Comparison of ENCODE assay signal across 11 cellular contexts in genomic region chr1:156117414-156118174, GRCh38. TPM values are rescaled to one million over a fixed set of nuclear protein-coding genes. Genes with fewer than 3 reads are reported as not detected.
A peak's percentile ranks its signal among the peaks of the same experiment; 100 is the strongest.
DNase-seq lines count a peak whose midpoint lies in the region; ATAC-seq, FAIRE-seq and TF ChIP-seq lines count a peak whose summit lies in the region.
"Had no signal": no experiment of that assay in that cellular context is flagged by ENCODE, and none has a peak within 500 bp of the region (broad histone marks: within the 10 kb centered on the region; RNA-seq: fewer than 3 reads in every experiment).

No MANE protein-coding gene starts in this region.

- H3K27me3 Mint-ChIP-seq in type B pancreatic cell, result no peaks in the 10 kb centered on the region

- H3K4me1 ChIP-seq in lower lobe of right lung, result peaks cover 69% of the 10 kb centered on the region

- intact Hi-C loops in lower lobe of right lung (cut with DNase I), result no loop called here

- peaks cover 6% of the 10 kb centered on the region for H3K36me3 Mint-ChIP-seq in type B pancreatic cell

- H3K9me3 ChIP-seq in lower lobe of right lung, result no peaks in the 10 kb centered on the region
- H3K9me3 ChIP-seq: mucosa of descending colon had no signal

- no peaks in the 10 kb centered on the region for H3K9me3 Mint-ChIP-seq in type B pancreatic cell

- H3K4me3 ChIP-seq in lower lobe of right lung, result peak overlapping the region; percentile 90
- H3K4me3 ChIP-seq: mucosa of descending colon had no signal

- peak overlapping the region; percentile 87 for H3K4me3 Mint-ChIP-seq in type B pancreatic cell

- ATAC-seq in lower lobe of right lung (no peak), omental fat pad (ENCODE audit: low FRiP score) (no peak), HG02973 (IDR thresholded peaks at IDR 0.05; ENCODE audit: unreplicated experiment) (no peak)

- peak overlapping the region; percentile 100 for H3K27ac Mint-ChIP-seq in type B pancreatic cell

- peaks cover 27% of the 10 kb centered on the region for H3K4me1 Mint-ChIP-seq in type B pancreatic cell (ENCODE audit: unreplicated experiment)

- no peaks in the 10 kb centered on the region for H3K27me3 ChIP-seq in lower lobe of right lung (ENCODE audit: low read depth)

- DNase-seq in activated effector memory CD4-positive, alpha-beta T cell treated with anti-CD3 and anti-CD28 coated beads, Interleukin-2, amount 50 U/mL, for 16 hours, result peak; percentile 65
- no peak for DNase-seq in activated effector memory CD4-positive, alpha-beta T cell treated with Interleukin-2 at 50 U/mL for 16 hours
- DNase-seq in caudate nucleus (lab: John Stamatoyannopoulos, UW), result no peak
- no peak for DNase-seq in lower lobe of right lung
- no peak for DNase-seq in type B pancreatic cell (ENCODE audit: extremely low spot score, unreplicated experiment)
- no peak for DNase-seq in omental fat pad (ENCODE audit: low spot score)
- DNase-seq in frontal cortex (ENCODE audit: low spot score in 2 of 2), result no peak
- DNase-seq: NCI-H187 treated with DMSO at 0.1 percent for 48 hours had no signal

- H3K27ac ChIP-seq in caudate nucleus (ENCODE audit: low read depth, low read length) (peak overlapping the region; percentile 26), lower lobe of right lung (peak overlapping the region; percentile 99)

- no peaks in the 10 kb centered on the region for H3K36me3 ChIP-seq in lower lobe of right lung

- TF ChIP-seq CTCF in lower lobe of right lung (IDR thresholded peaks at IDR 0.05), result no peak
- no peak for TF ChIP-seq CTCF in type B pancreatic cell (conservative IDR thresholded peaks at IDR 0.05)
- no peak for TF ChIP-seq CTCF in omental fat pad (IDR thresholded peaks at IDR 0.05)

- FAIRE-seq in frontal cortex (lab: Jason Lieb, UNC), result no peak

RNA-seq across cellular contexts. Expression of gene LMNA, which starts 3.1 kb away (rescaled TPM):
- total RNA-seq in lower lobe of right lung (235 TPM), type B pancreatic cell (ENCODE audit: low replicate concordance) (141 and 400 TPM in 2 replicates), omental fat pad (1,000 to 10,000 TPM in 1 of 4 donors, 100 to 1,000 TPM in 3; 288 to 1,820 (median 589) TPM), frontal cortex (14.3 TPM)

RNA-seq across cellular contexts. Expression of gene MEX3A, which starts 35.3 kb away (rescaled TPM):
- total RNA-seq in lower lobe of right lung (0.74 TPM), type B pancreatic cell (ENCODE audit: low replicate concordance) (31.0 and 61.9 TPM in 2 replicates), omental fat pad (under 1 TPM; 0.56 to 0.96 (median 0.66) TPM), frontal cortex (43.2 TPM)

RNA-seq across cellular contexts. Expression of gene SEMA4A, which starts 35.8 kb away (rescaled TPM):
- total RNA-seq in lower lobe of right lung (28.9 TPM), type B pancreatic cell (ENCODE audit: low replicate concordance) (7.1 and 12.9 TPM in 2 replicates), omental fat pad (10 to 100 TPM in 3 of 4 donors, 1 to 10 TPM in 1; 4.1 to 99.1 (median 24.6) TPM), frontal cortex (22.0 TPM)

RNA-seq across cellular contexts. Expression of gene RAB25, which starts 56.6 kb away (rescaled TPM):
- 58.0 TPM for total RNA-seq in lower lobe of right lung
- total RNA-seq in type B pancreatic cell (ENCODE audit: low replicate concordance), result 97.9 and 294 TPM in 2 replicates
- under 1 TPM in 1 of 4 donors, not detected in 3; 0.84 TPM for total RNA-seq in omental fat pad
- total RNA-seq in frontal cortex, result not detected
- total RNA-seq: T-helper 2 cell treated with Interferon-gamma antibody and Interleukin-4, amounts not matched to agents 100 ng/mL and 5 ng/mL, for 36 hours had no signal

Comparison
In these comparisons a context has a peak if more than half of its experiments do, and no peak if none do; other contexts are left out.
1. RNA of gene MEX3A, which starts 35.3 kb away (total RNA-seq): 31.0 to 61.9 TPM in type B pancreatic cell and 43.2 TPM in frontal cortex (single experiment); 0.74 TPM in lower lobe of right lung (single experiment) and 0.56 to 0.96 TPM in omental fat pad; every median in the first group is over 10 times any median in the second.